Comparison of ENCODE assay signal across 18 cellular contexts in genomic region chr6:24378473-24379097, GRCh38. TPM values are rescaled to one million over a fixed set of nuclear protein-coding genes. Genes with fewer than 3 reads are reported as not detected.
DNase-seq lines count a peak whose midpoint lies in the region; ATAC-seq and TF ChIP-seq lines count a peak whose summit lies in the region.
"Had no signal": no experiment of that assay in that cellular context is flagged by ENCODE, and none has a peak within 500 bp of the region (broad histone marks: within the 10 kb centered on the region; RNA-seq: fewer than 3 reads in every experiment).

No MANE protein-coding gene starts in this region.

- H3K27me3 Mint-ChIP-seq in GM23338 (ENCODE audit: insufficient read depth, low read depth, poor library complexity) = peaks cover 1% of the 10 kb centered on the region

- H3K4me1 ChIP-seq in GM23338 (ENCODE audit: insufficient read depth) = no peaks in the 10 kb centered on the region; the same call in 1 of the 2 replicates

- TF ChIP-seq CTCF in coronary artery (IDR thresholded peaks at IDR 0.05) (no peak), GM23338 (conservative IDR thresholded peaks at IDR 0.05; ENCODE audit: low read depth in 2 of 2) (no peak)

- no peak overlapping the region for H2AFZ ChIP-seq in GM23338

- H3K4me3 ChIP-seq in coronary artery = no peak overlapping the region
- no peak overlapping the region for H3K4me3 ChIP-seq in GM23338
- H3K4me3 ChIP-seq: A549 had no signal

- H3K36me3 ChIP-seq in GM23338 (ENCODE audit: insufficient read depth) = no peaks in the 10 kb centered on the region

- H3K9me3 Mint-ChIP-seq in GM23338 = no peaks in the 10 kb centered on the region; the same call in none of the 3 replicates

- no peaks in the 10 kb centered on the region for H3F3A ChIP-seq in GM23338 (replicated peaks; ENCODE audit: low read depth)

- no peaks in the 10 kb centered on the region for H3K79me2 ChIP-seq in GM23338 (replicated peaks; ENCODE audit: insufficient read depth)

- intact Hi-C loops in left colon (cut with DNase I, micrococcal nuclease) = no loop called here

- ATAC-seq in GM18498 (IDR thresholded peaks at IDR 0.05; ENCODE audit: unreplicated experiment) = peak; percentile 52
- ATAC-seq in GM19351 (IDR thresholded peaks at IDR 0.05; ENCODE audit: unreplicated experiment) = peak; percentile 67
- ATAC-seq in HG02759 (IDR thresholded peaks at IDR 0.05; ENCODE audit: unreplicated experiment) = peak; percentile 68
- ATAC-seq in HG03565 (IDR thresholded peaks at IDR 0.05; ENCODE audit: unreplicated experiment) = peak; percentile 59
- ATAC-seq in HG02884 (IDR thresholded peaks at IDR 0.05; ENCODE audit: unreplicated experiment) = no peak
- no peak for ATAC-seq in left colon
- ATAC-seq in GM23338 = no peak
- ATAC-seq: A549 had no signal

- H4K20me1 ChIP-seq in GM23338 (replicated peaks; ENCODE audit: insufficient read depth) = no peaks in the 10 kb centered on the region; the same call in 1 of the 2 replicates

- H3K4me1 Mint-ChIP-seq in GM23338 = peaks cover 10% of the 10 kb centered on the region
- H3K4me1 Mint-ChIP-seq: CD14-positive monocyte had no signal

- no peak overlapping the region for H3K4me2 ChIP-seq in GM23338
- H3K4me2 ChIP-seq: A549 had no signal

- no peak overlapping the region for H3K4me3 Mint-ChIP-seq in GM23338
- H3K4me3 Mint-ChIP-seq: CD14-positive monocyte, IgD-negative memory B cell had no signal

- H3K27me3 ChIP-seq in GM23338 (ENCODE audit: insufficient read depth) = no peaks in the 10 kb centered on the region

- no peak for DNase-seq in coronary artery (ENCODE audit: low spot score)
- DNase-seq in left colon = no peak
- no peak for DNase-seq in GM23338 (ENCODE audit: low spot score)
- DNase-seq: NCI-H1417, NCI-H1930, NCI-H2171 treated with DMSO at 0.1 percent for 48 hours, NCI-H82, SHP77 treated with DMSO at 0.1 percent for 48 hours, T-helper 2 cell had no signal

- no peak overlapping the region for H3K27ac Mint-ChIP-seq in GM23338
- H3K27ac Mint-ChIP-seq: CD14-positive monocyte had no signal

- H3K9me2 ChIP-seq in GM23338 (ENCODE audit: insufficient read depth) = no peaks in the 10 kb centered on the region

- H3K27ac ChIP-seq in coronary artery (no peak overlapping the region), GM23338 (ENCODE audit: low read depth) (no peak overlapping the region)
- H3K27ac ChIP-seq: A549 had no signal

- no peaks in the 10 kb centered on the region for H3K36me3 Mint-ChIP-seq in GM23338 (ENCODE audit: low read depth)
- H3K36me3 Mint-ChIP-seq: CD14-positive monocyte, IgD-negative memory B cell had no signal

TF ChIP-seq in GM23338, 12 proteins besides CTCF, POLR2A, EP300 and RAD21 (continues in another document):
- TF ChIP-seq REST (IDR thresholded peaks at IDR 0.05; ENCODE audit: unreplicated experiment) (no peak), CREB1 (CRISPR knock-in tag; IDR thresholded peaks at IDR 0.05; ENCODE audit: low read depth) (no peak), STAT1 (IDR thresholded peaks at IDR 0.05; ENCODE audit: unreplicated experiment) (no peak), ZNF331 (CRISPR knock-in tag; IDR thresholded peaks at IDR 0.05; ENCODE audit: low read depth) (no peak), EZH2 (IDR thresholded peaks at IDR 0.05; ENCODE audit: low read depth, unreplicated experiment) (no peak), NANOG (IDR thresholded peaks at IDR 0.05; ENCODE audit: borderline replicate concordance) (no peak), POLR2AphosphoS5 (IDR thresholded peaks at IDR 0.05; ENCODE audit: low read depth) (no peak), ZNF462 (CRISPR knock-in tag; IDR thresholded peaks at IDR 0.05) (no peak), EZH2phosphoT487 (IDR thresholded peaks at IDR 0.05; ENCODE audit: unreplicated experiment) (no peak), ZNF114 (CRISPR knock-in tag; IDR thresholded peaks at IDR 0.05) (no peak)

RNA-seq across cellular contexts. Expression of gene DCDC2, which starts 20.7 kb away (rescaled TPM):
- 1 to 10 TPM; 1.7 to 2.1 TPM for total RNA-seq in left colon
- total RNA-seq in GM23338 (2014; rRNA removed; shearing (Covaris generic)) = 0.50 and 0.59 TPM in 2 replicates
- 0.12 and 0.79 TPM in 2 replicates for polyA plus RNA-seq in GM23338 (2016; fragmentation: Nextera tagmentation; extraction: Ambion mirVana)
- total RNA-seq: LHCN-M2 had no signal
- polyA plus RNA-seq: CD14-positive monocyte, IgD-negative memory B cell had no signal

RNA-seq across cellular contexts. Expression of gene MRS2, which starts 24.2 kb away (rescaled TPM):
- total RNA-seq in left colon = 10 to 100 TPM; 26.1 to 26.2 TPM
- 121 and 125 TPM in 2 replicates for total RNA-seq in GM23338 (2014; rRNA removed; shearing (Covaris generic))
- 74.6 and 80.9 TPM in 2 replicates for polyA plus RNA-seq in GM23338 (2016; fragmentation: Nextera tagmentation; extraction: Ambion mirVana)

Comparison
In these comparisons a context has a peak if more than half of its experiments do, and no peak if none do; other contexts are left out.
1. ATAC-seq: peak in GM18498 (single experiment), GM19351 (single experiment), HG02759 (single experiment) and HG03565 (single experiment); none in HG02884 (single experiment), left colon (single experiment) and GM23338 (single experiment).